Comparison of ENCODE assay signal across 12 cellular contexts in the genomic region with DNA sequence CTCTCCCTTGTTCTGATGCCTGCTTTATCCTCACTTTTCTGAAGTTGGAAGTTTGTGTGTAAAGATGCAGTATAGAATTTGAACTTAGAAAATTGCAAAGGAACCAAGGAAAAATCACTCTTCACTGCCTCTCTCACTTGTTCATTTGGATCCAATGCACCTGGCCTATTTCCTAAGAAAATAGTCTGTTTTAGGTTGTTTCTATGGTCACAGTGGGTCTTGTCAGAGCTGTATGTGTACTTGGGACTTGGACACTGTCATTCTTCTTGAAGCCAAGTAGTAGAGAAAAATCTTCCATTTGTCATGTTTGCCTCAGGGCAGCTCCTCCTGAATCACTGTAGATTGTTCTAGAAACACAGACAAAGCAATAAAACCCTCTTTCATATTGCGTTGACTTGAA.
A peak's percentile ranks its signal among the peaks of the same experiment; 100 is the strongest.
DNase-seq lines count a peak whose midpoint lies in the region; ATAC-seq, FAIRE-seq and TF ChIP-seq lines count a peak whose summit lies in the region.
"Had no signal": no experiment of that assay in that cellular context is flagged by ENCODE, and none has a peak within 500 bp of the region (broad histone marks: within the 10 kb centered on the region; RNA-seq: fewer than 3 reads in every experiment).

No MANE protein-coding gene starts in this region.

- H3K27me3 ChIP-seq in GM23338 (ENCODE audit: insufficient read depth): no peaks in the 10 kb centered on the region
- no peaks in the 10 kb centered on the region for H3K27me3 ChIP-seq in K562 (ENCODE audit: control insufficient read depth in 2 of 2, insufficient read depth in 2 of 2, low read length in 2 of 2)
- H3K27me3 ChIP-seq in skeletal muscle tissue (ENCODE audit: control insufficient read depth in 3 of 3, insufficient read depth in 3 of 3, low read length in 3 of 3): no peaks in the 10 kb centered on the region

- H3K36me3 Mint-ChIP-seq in GM23338 (ENCODE audit: low read depth): no peaks in the 10 kb centered on the region

- H3K9me1 ChIP-seq in K562 (ENCODE audit: control insufficient read depth, insufficient read depth, low read length): no peaks in the 10 kb centered on the region

- TF ChIP-seq POLR2A in K562 (conservative IDR thresholded peaks at IDR 0.05): no peak

- POLR2A ChIA-PET in K562 (lab: Yijun Ruan, JAX): no interaction called here

- intact Hi-C loops in K562 (cut with micrococcal nuclease) (no loop called here), left ventricle myocardium superior (cut with micrococcal nuclease) (no loop called here)

- peaks cover 5% of the 10 kb centered on the region; the same call in 1 of the 2 replicates for H3K9me2 ChIP-seq in GM23338 (ENCODE audit: insufficient read depth)

- H3K4me1 Mint-ChIP-seq in GM23338: peaks cover 13% of the 10 kb centered on the region; the same call in 2 of the 3 replicates

- H3K9me3 Mint-ChIP-seq in GM23338: no peaks in the 10 kb centered on the region

- WGBS in K562 (ENCODE audit: insufficient coverage, low coverage, missing lambda C conversion rate): 9% methylated on average over 1 of the region's 1 CpG

- H3K4me3 ChIP-seq in GM23338 (no peak overlapping the region), K562 (no peak overlapping the region), skeletal muscle tissue (ENCODE audit: low read length in 3 of 3) (peak overlapping the region in 1 of 3 donors; percentile 19)

- DNase-seq in GM23338 (ENCODE audit: low spot score) (no peak), K562 (ENCODE audit: extremely low read depth in 1 of 4, low spot score in 3 of 4) (no peak), left ventricle myocardium superior (no peak), NCI-H2171 (lab: John Stamatoyannopoulos, UW) (no peak), NCI-H1092 (lab: John Stamatoyannopoulos, UW) (no peak), NCI-H2227 treated with DMSO at 0.1 percent for 48 hours (lab: John Stamatoyannopoulos, UW) (no peak)
- no peak for DNase-seq in stimulated activated CD4-positive, alpha-beta T cell treated with anti-CD3 and anti-CD28 coated beads, Interleukin-1b, Interleukin-23, amount 100 ng/mL, for 48 hours
- DNase-seq: activated T-cell treated with anti-CD3 and anti-CD28 coated beads, Interleukin-2, amount 50 U/mL, for 1 hour; amniotic stem cell; effector memory CD4-positive, alpha-beta T cell; NCI-H446 treated with DMSO at 0.1 percent for 48 hours had no signal

- no peaks in the 10 kb centered on the region for H3F3A ChIP-seq in GM23338 (replicated peaks; ENCODE audit: low read depth)

- H3K27ac ChIP-seq in GM23338 (ENCODE audit: low read depth) (no peak overlapping the region), K562 (ENCODE audit: extremely low read depth, low read depth, low read length) (no peak overlapping the region), skeletal muscle tissue (ENCODE audit: low read depth, low read length) (peak overlapping the region; percentile 62)

- H3K9me3 ChIP-seq in K562 (replicated peaks; ENCODE audit: control insufficient read depth, insufficient read depth, low read depth, low read length) (no peaks in the 10 kb centered on the region), skeletal muscle tissue (ENCODE audit: control insufficient read depth in 3 of 3, low read length in 3 of 3) (no peaks in the 10 kb centered on the region)

- peak overlapping the region; percentile 97 for H2AFZ ChIP-seq in GM23338
- peak overlapping the region; percentile 5; the same call in 1 of the 2 replicates for H2AFZ ChIP-seq in K562 (ENCODE audit: low read depth, low read length)

- no TSS peak for BruUV-seq in K562 (replicated peaks; lab: Mats Ljungman, UMichigan)

- CTCF ChIA-PET in K562 (lab: Yijun Ruan, JAX; ENCODE audit: low intra/inter-chr PET ratio): no interaction called here

- no peak for FAIRE-seq in K562 (lab: Jason Lieb, UNC)

- TF ChIP-seq RAD21 in K562 (CRISPR knock-in tag; conservative IDR thresholded peaks at IDR 0.05 in 1 of 2, IDR thresholded peaks at IDR 0.05 in 1 of 2): no peak

- no peak overlapping the region for H3K4me3 Mint-ChIP-seq in GM23338

- H3K4me2 ChIP-seq in GM23338 (no peak overlapping the region), K562 (ENCODE audit: insufficient read depth, low read length) (no peak overlapping the region)

- H3K79me2 ChIP-seq in GM23338 (replicated peaks; ENCODE audit: insufficient read depth): no peaks in the 10 kb centered on the region
- no peaks in the 10 kb centered on the region for H3K79me2 ChIP-seq in K562 (ENCODE audit: control insufficient read depth, insufficient read depth, low read length)

- H3K36me3 ChIP-seq in GM23338 (ENCODE audit: insufficient read depth): no peaks in the 10 kb centered on the region
- no peaks in the 10 kb centered on the region for H3K36me3 ChIP-seq in K562 (ENCODE audit: control insufficient read depth, insufficient read depth, low read length)
- no peaks in the 10 kb centered on the region for H3K36me3 ChIP-seq in skeletal muscle tissue (ENCODE audit: control insufficient read depth in 3 of 3, insufficient read depth in 3 of 3, low read length in 3 of 3)

- H3K27ac Mint-ChIP-seq in GM23338: peak overlapping the region; percentile 88

- in situ Hi-C loops in K562 (cut with MboI): no loop called here

- no peaks in the 10 kb centered on the region for H3K27me3 Mint-ChIP-seq in GM23338 (ENCODE audit: insufficient read depth, low read depth, poor library complexity)

- peaks cover 5% of the 10 kb centered on the region; the same call in 1 of the 2 replicates for H3K4me1 ChIP-seq in GM23338 (ENCODE audit: insufficient read depth)
- no peaks in the 10 kb centered on the region for H3K4me1 ChIP-seq in K562 (replicated peaks in 1 of 2; ENCODE audit: control insufficient read depth in 2 of 2, insufficient read depth in 2 of 2, low read length in 2 of 2)
- peaks cover 5 to 6% (median 6%) of the 10 kb centered on the region in 3 donors for H3K4me1 ChIP-seq in skeletal muscle tissue (ENCODE audit: control insufficient read depth in 3 of 3, insufficient read depth in 3 of 3, low read length in 3 of 3)

- TF ChIP-seq EP300 in K562 (IDR thresholded peaks at IDR 0.05; ENCODE audit: low read length): no peak

- H4K20me1 ChIP-seq in GM23338 (replicated peaks; ENCODE audit: insufficient read depth): no peaks in the 10 kb centered on the region
- no peaks in the 10 kb centered on the region for H4K20me1 ChIP-seq in K562 (replicated peaks; ENCODE audit: control insufficient read depth, insufficient read depth, low read length)

- TF ChIP-seq CTCF in GM23338 (conservative IDR thresholded peaks at IDR 0.05; ENCODE audit: low read depth in 2 of 2) (no peak), K562 (IDR thresholded peaks at IDR 0.05 in 2 of 3, conservative IDR thresholded peaks at IDR 0.05 in 1 of 3; ENCODE audit: insufficient read depth in 2 of 3, low read depth in 1 of 3, low read length in 3 of 3) (no peak)

- H3K9ac ChIP-seq in K562 (ENCODE audit: insufficient read depth in 1 of 2, low read depth in 2 of 2, low read length in 2 of 2) (no peak overlapping the region), skeletal muscle tissue (ENCODE audit: low read depth in 1 of 3, low read length in 3 of 3) (no peak overlapping the region)

- no peak for ATAC-seq in GM23338
- no peak for ATAC-seq in K562
- ATAC-seq in left ventricle myocardium superior: peak; percentile 56

TF ChIP-seq in GM23338, 12 proteins besides CTCF, POLR2A, EP300 and RAD21 (continues in another document):
- TF ChIP-seq, protein P1, sequence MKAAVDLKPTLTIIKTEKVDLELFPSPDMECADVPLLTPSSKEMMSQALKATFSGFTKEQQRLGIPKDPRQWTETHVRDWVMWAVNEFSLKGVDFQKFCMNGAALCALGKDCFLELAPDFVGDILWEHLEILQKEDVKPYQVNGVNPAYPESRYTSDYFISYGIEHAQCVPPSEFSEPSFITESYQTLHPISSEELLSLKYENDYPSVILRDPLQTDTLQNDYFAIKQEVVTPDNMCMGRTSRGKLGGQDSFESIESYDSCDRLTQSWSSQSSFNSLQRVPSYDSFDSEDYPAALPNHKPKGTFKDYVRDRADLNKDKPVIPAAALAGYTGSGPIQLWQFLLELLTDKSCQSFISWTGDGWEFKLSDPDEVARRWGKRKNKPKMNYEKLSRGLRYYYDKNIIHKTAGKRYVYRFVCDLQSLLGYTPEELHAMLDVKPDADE (IDR thresholded peaks at IDR 0.05): no peak
- no peak for TF ChIP-seq EZH2phosphoT487 (IDR thresholded peaks at IDR 0.05; ENCODE audit: unreplicated experiment)
- no peak for TF ChIP-seq POLR2AphosphoS5 (IDR thresholded peaks at IDR 0.05; ENCODE audit: low read depth)
- TF ChIP-seq EZH2 (IDR thresholded peaks at IDR 0.05; ENCODE audit: low read depth, unreplicated experiment): no peak
- no peak for TF ChIP-seq NANOG (IDR thresholded peaks at IDR 0.05; ENCODE audit: borderline replicate concordance)
- no peak for TF ChIP-seq ZNF331 (CRISPR knock-in tag; IDR thresholded peaks at IDR 0.05; ENCODE audit: low read depth)
- no peak for TF ChIP-seq JUNB (IDR thresholded peaks at IDR 0.05; ENCODE audit: unreplicated experiment)

TF ChIP-seq in K562, 482 proteins besides CTCF, POLR2A, EP300 and RAD21 (continues in another document):
- TF ChIP-seq HNRNPLL (IDR thresholded peaks at IDR 0.05; ENCODE audit: low read depth, low read length, poor library complexity, severe bottlenecking) (no peak), CCNT2 (IDR thresholded peaks at IDR 0.05; ENCODE audit: borderline replicate concordance, extremely low read depth, insufficient read length, low read depth, low read length) (no peak), RFX7 (CRISPR knock-in tag; IDR thresholded peaks at IDR 0.05) (no peak), JUN (IDR thresholded peaks at IDR 0.05; ENCODE audit: borderline replicate concordance, low read depth, low read length) (no peak), JUN (CRISPR knock-in tag; IDR thresholded peaks at IDR 0.05; ENCODE audit: borderline replicate concordance) (no peak), EP400 (IDR thresholded peaks at IDR 0.05) (no peak), ESRRB (CRISPR knock-in tag; IDR thresholded peaks at IDR 0.05; ENCODE audit: borderline replicate concordance) (no peak)
- TF ChIP-seq, protein P2, sequence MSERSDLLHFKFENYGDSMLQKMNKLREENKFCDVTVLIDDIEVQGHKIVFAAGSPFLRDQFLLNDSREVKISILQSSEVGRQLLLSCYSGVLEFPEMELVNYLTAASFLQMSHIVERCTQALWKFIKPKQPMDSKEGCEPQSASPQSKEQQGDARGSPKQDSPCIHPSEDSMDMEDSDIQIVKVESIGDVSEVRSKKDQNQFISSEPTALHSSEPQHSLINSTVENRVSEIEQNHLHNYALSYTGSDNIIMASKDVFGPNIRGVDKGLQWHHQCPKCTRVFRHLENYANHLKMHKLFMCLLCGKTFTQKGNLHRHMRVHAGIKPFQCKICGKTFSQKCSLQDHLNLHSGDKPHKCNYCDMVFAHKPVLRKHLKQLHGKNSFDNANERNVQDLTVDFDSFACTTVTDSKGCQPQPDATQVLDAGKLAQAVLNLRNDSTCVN (CRISPR knock-in tag; IDR thresholded peaks at IDR 0.05): no peak
- TF ChIP-seq, protein P3, sequence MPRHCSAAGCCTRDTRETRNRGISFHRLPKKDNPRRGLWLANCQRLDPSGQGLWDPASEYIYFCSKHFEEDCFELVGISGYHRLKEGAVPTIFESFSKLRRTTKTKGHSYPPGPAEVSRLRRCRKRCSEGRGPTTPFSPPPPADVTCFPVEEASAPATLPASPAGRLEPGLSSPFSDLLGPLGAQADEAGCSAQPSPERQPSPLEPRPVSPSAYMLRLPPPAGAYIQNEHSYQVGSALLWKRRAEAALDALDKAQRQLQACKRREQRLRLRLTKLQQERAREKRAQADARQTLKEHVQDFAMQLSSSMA (CRISPR knock-in tag; IDR thresholded peaks at IDR 0.05): no peak
